ENCODE assay signal across 8 cellular contexts in the genomic region with DNA sequence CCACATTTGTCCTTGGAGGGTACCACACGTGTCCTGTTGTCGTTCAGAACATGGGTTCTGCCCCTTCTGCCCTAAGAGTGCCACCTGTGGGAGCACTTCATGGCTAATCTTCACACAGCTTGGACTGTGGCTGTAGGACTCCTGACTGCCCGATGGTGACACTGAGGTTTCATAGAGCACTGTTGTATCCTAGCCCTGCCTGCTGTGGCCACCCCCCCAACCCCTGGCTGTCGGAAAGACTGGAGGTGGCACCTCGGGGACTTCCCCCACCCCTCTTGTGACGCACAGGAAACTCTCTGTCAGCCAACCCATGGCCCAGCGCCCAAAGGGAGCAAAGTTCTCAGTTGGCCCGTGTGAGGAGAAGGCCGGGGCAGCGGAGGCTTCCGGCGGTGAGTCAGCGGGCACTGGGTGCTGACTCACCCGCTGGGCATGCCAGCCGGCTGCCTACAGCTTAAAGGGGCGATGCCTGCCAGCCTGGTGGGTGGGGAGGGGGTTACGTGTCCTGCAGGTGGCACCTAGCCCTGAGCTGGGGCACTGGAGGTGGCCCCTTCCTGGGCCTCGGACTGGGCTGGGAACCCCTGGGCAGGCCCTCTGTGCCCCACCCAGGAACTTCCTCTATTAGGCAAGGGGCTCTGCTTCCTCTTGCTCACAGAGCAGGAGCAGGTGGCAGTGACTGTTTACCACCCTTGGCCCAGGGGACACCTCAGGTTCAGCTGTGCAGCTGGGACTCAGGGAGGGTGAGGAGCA. TPM values are rescaled to one million over a fixed set of nuclear protein-coding genes. Genes with fewer than 3 reads are reported as not detected.
DNase-seq lines count a peak whose midpoint lies in the region; ATAC-seq and TF ChIP-seq lines count a peak whose summit lies in the region.

No MANE protein-coding gene starts in this region.

- peaks cover 82% of the 10 kb centered on the region for H3K79me2 ChIP-seq in SK-N-SH (ENCODE audit: insufficient read depth)

- no peak overlapping the region for H2AFZ ChIP-seq in SK-N-SH (ENCODE audit: low read depth)

- H3F3A ChIP-seq in SK-N-SH (replicated peaks; ENCODE audit: insufficient read depth), result peaks cover 21% of the 10 kb centered on the region

- H3K36me3 Mint-ChIP-seq in activated naive CD4-positive, alpha-beta T cell treated with anti-CD3 and anti-CD28 coated beads, Interleukin-2, amount 50 U/mL, for 24 hours, result peaks cover 18% of the 10 kb centered on the region

- TF ChIP-seq RAD21 in SK-N-SH (IDR thresholded peaks at IDR 0.05; ENCODE audit: low read length), result no peak

- CTCF ChIA-PET in SK-N-SH (lab: Yijun Ruan, JAX), result interaction anchor here (1.2 to 4.0 kb wide), 4 partner anchors 8 to 225 kb away, joined by 3 to 26 read pairs (median 14); no protein-coding TSS in a partner anchor

- intact Hi-C loops in Right ventricle myocardium superior (cut with DNase I), result loop anchor here (10.0 kb wide), 1 partner anchor 243 kb away; the partner anchor contains the start of gene USP22
- intact Hi-C loops in sigmoid colon (cut with DNase I), result no loop called here

- ATAC-seq in Right ventricle myocardium superior (ENCODE audit: poor library complexity), result peak; percentile 61

- H3K4me2 ChIP-seq in SK-N-SH, result peak overlapping the region; percentile 98

- peaks cover 51% of the 10 kb centered on the region for H3K4me1 Mint-ChIP-seq in activated naive CD4-positive, alpha-beta T cell treated with anti-CD3 and anti-CD28 coated beads, Interleukin-2, amount 50 U/mL, for 24 hours

- TF ChIP-seq EP300 in SK-N-SH (IDR thresholded peaks at IDR 0.05; ENCODE audit: borderline replicate concordance in 1 of 2, low read depth in 1 of 2, low read length in 1 of 2) (peak in 1 of 2 experiments; percentile 93; a peak in 2 of 4 replicates), sigmoid colon (IDR thresholded peaks at IDR 0.05) (peak in 2 of 4 donors; percentile 80 to 96)

- TF ChIP-seq POLR2A in sigmoid colon (IDR thresholded peaks at IDR 0.05), result peak; percentile 22 to 49

- TF ChIP-seq CTCF in AG09319 (IDR thresholded peaks at IDR 0.05; ENCODE audit: low read depth, low read length), result no peak
- TF ChIP-seq CTCF in SK-N-SH (IDR thresholded peaks at IDR 0.05), result no peak
- no peak for TF ChIP-seq CTCF in sigmoid colon (IDR thresholded peaks at IDR 0.05)

- H3K27ac ChIP-seq in SK-N-SH (ENCODE audit: low read depth in 2 of 2, low read length in 1 of 2) (peak overlapping the region; percentile 32 to 98), sigmoid colon (peak overlapping the region; percentile 91 to 99 (median 98))

- 8% methylated on average over 13 of the region's 18 CpGs for WGBS in SK-N-SH (ENCODE audit: low lambda C conversion rate)
- 1 to 4% methylated on average over 18 of the region's 18 CpGs for WGBS in sigmoid colon, 2 donors

- H3K9me3 Mint-ChIP-seq in activated naive CD4-positive, alpha-beta T cell treated with anti-CD3 and anti-CD28 coated beads, Interleukin-2, amount 50 U/mL, for 24 hours, result no peaks in the 10 kb centered on the region

- peak overlapping the region; percentile 96 for H3K27ac Mint-ChIP-seq in activated naive CD4-positive, alpha-beta T cell treated with anti-CD3 and anti-CD28 coated beads, Interleukin-2, amount 50 U/mL, for 24 hours

- H3K9ac ChIP-seq in SK-N-SH, result peak overlapping the region; percentile 90

- POLR2A ChIA-PET in SK-N-SH (lab: Yijun Ruan, JAX), result interaction anchor here (1.8 kb wide), 1 partner anchor 13 kb away, joined by 5 read pairs; no protein-coding TSS in a partner anchor

- H3K27me3 ChIP-seq in SK-N-SH (ENCODE audit: insufficient read depth), result no peaks in the 10 kb centered on the region
- no peaks in the 10 kb centered on the region for H3K27me3 ChIP-seq in sigmoid colon

- no peaks in the 10 kb centered on the region for H3K9me3 ChIP-seq in SK-N-SH
- no peaks in the 10 kb centered on the region for H3K9me3 ChIP-seq in sigmoid colon

- H4K20me1 ChIP-seq in SK-N-SH (ENCODE audit: insufficient read depth), result peaks cover 68% of the 10 kb centered on the region

- peak overlapping the region; percentile 100 for H3K4me3 Mint-ChIP-seq in activated naive CD4-positive, alpha-beta T cell treated with anti-CD3 and anti-CD28 coated beads, Interleukin-2, amount 50 U/mL, for 24 hours

- H3K4me3 ChIP-seq in SK-N-SH (ENCODE audit: low read depth in 2 of 2, low read length in 1 of 2) (peak overlapping the region; percentile 14 to 91; a peak in 3 of 4 replicates), sigmoid colon (peak overlapping the region in 3 of 4 donors; percentile 14 to 97 (median 91))

- no peaks in the 10 kb centered on the region for H3K9me2 ChIP-seq in SK-N-SH

- DNase-seq in AG09319 (ENCODE audit: extremely low read depth, low read depth), result peak; percentile 88
- DNase-seq in GM19238 (ENCODE audit: insufficient read length, low spot score), result peak; percentile 63
- DNase-seq in HPDE6-E6E7 (ENCODE audit: extremely low spot score), result peak; percentile 87
- peak; percentile 43 for DNase-seq in SK-N-SH
- DNase-seq in Right ventricle myocardium superior, result peak; percentile 97
- DNase-seq in sigmoid colon, result peak; percentile 98
- DNase-seq in NCI-H345 treated with DMSO at 0.1 percent for 48 hours (lab: John Stamatoyannopoulos, UW; ENCODE audit: unreplicated experiment), result no peak

- peaks cover 2% of the 10 kb centered on the region for H3K27me3 Mint-ChIP-seq in activated naive CD4-positive, alpha-beta T cell treated with anti-CD3 and anti-CD28 coated beads, Interleukin-2, amount 50 U/mL, for 24 hours

- peaks cover 34 to 63% of the 10 kb centered on the region in 2 experiments for H3K4me1 ChIP-seq in SK-N-SH (ENCODE audit: control insufficient read depth in 1 of 2, insufficient read depth in 2 of 2, low read depth in 1 of 2, low read length in 1 of 2)
- peaks cover 0 to 73% (median 64%) of the 10 kb centered on the region in 4 donors for H3K4me1 ChIP-seq in sigmoid colon

- no peaks in the 10 kb centered on the region for H3K36me3 ChIP-seq in SK-N-SH (replicated peaks in 1 of 2; ENCODE audit: control insufficient read depth in 1 of 2, insufficient read depth in 2 of 2, low read length in 1 of 2)
- no peaks in the 10 kb centered on the region for H3K36me3 ChIP-seq in sigmoid colon

TF ChIP-seq in SK-N-SH, 30 proteins besides CTCF, POLR2A, EP300 and RAD21 (continues in another document):
- peak; percentile 61 for TF ChIP-seq GABPA (IDR thresholded peaks at IDR 0.05; ENCODE audit: low read depth)
- TF ChIP-seq, protein P1, sequence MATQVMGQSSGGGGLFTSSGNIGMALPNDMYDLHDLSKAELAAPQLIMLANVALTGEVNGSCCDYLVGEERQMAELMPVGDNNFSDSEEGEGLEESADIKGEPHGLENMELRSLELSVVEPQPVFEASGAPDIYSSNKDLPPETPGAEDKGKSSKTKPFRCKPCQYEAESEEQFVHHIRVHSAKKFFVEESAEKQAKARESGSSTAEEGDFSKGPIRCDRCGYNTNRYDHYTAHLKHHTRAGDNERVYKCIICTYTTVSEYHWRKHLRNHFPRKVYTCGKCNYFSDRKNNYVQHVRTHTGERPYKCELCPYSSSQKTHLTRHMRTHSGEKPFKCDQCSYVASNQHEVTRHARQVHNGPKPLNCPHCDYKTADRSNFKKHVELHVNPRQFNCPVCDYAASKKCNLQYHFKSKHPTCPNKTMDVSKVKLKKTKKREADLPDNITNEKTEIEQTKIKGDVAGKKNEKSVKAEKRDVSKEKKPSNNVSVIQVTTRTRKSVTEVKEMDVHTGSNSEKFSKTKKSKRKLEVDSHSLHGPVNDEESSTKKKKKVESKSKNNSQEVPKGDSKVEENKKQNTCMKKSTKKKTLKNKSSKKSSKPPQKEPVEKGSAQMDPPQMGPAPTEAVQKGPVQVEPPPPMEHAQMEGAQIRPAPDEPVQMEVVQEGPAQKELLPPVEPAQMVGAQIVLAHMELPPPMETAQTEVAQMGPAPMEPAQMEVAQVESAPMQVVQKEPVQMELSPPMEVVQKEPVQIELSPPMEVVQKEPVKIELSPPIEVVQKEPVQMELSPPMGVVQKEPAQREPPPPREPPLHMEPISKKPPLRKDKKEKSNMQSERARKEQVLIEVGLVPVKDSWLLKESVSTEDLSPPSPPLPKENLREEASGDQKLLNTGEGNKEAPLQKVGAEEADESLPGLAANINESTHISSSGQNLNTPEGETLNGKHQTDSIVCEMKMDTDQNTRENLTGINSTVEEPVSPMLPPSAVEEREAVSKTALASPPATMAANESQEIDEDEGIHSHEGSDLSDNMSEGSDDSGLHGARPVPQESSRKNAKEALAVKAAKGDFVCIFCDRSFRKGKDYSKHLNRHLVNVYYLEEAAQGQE (IDR thresholded peaks at IDR 0.05; ENCODE audit: low read depth, low read length), result peak; percentile 63; the same call in 1 of the 2 replicates
- 0 out of 2 replicates have a peak, but pooled peaks have one; percentile 21 for TF ChIP-seq USF1 (IDR thresholded peaks at IDR 0.05; ENCODE audit: borderline replicate concordance, low read depth)
- TF ChIP-seq FOSL2 (IDR thresholded peaks at IDR 0.05; ENCODE audit: borderline replicate concordance, low read depth), result peak; percentile 100
- TF ChIP-seq IRF3 (IDR thresholded peaks at IDR 0.05; ENCODE audit: low read depth, low read length), result no peak

RNA-seq across cellular contexts. Expression of gene MAP2K3, which starts 3.4 kb away (rescaled TPM):
- polyA plus RNA-seq in SK-N-SH (2012; rRNA removed), result 21.2 and 30.0 TPM in 2 replicates
- 26.0 and 35.8 TPM in 2 replicates for polyA plus RNA-seq in SK-N-SH (2012; cell fraction: cytosol; rRNA removed)
- polyA plus RNA-seq in SK-N-SH (2012; cell fraction: nucleus; rRNA removed), result 74.2 and 81.7 TPM in 2 replicates
- 30.8 TPM for total RNA-seq in Right ventricle myocardium superior
- 10 to 100 TPM in 3 of 4 donors, 1 to 10 TPM in 1; 9.5 to 23.3 (median 13.3) TPM for total RNA-seq in sigmoid colon
- 10 to 100 TPM; 43.8 to 59.1 (median 54.8) TPM for polyA plus RNA-seq in sigmoid colon

RNA-seq across cellular contexts. Expression of gene NATD1, which starts 34.7 kb away (rescaled TPM):
- 3.9 and 4.0 TPM in 2 replicates for polyA plus RNA-seq in SK-N-SH (2012; rRNA removed)
- 2.1 and 3.4 TPM in 2 replicates for polyA plus RNA-seq in SK-N-SH (2012; cell fraction: cytosol; rRNA removed)
- polyA plus RNA-seq in SK-N-SH (2012; cell fraction: nucleus; rRNA removed), result 5.6 and 5.7 TPM in 2 replicates
- total RNA-seq in Right ventricle myocardium superior, result 19.1 TPM
- 10 to 100 TPM in 2 of 4 donors, 1 to 10 TPM in 2; 6.8 to 13.8 (median 9.9) TPM for total RNA-seq in sigmoid colon
- 1 to 10 TPM; 2.5 to 4.5 (median 3.6) TPM for polyA plus RNA-seq in sigmoid colon
